9 cellular contexts compared by ENCODE assay signal in genomic region chr1:211305044-211305443, GRCh38. TPM values are rescaled to one million over a fixed set of nuclear protein-coding genes. Genes with fewer than 3 reads are reported as not detected.
DNase-seq lines count a peak whose midpoint lies in the region; ATAC-seq and TF ChIP-seq lines count a peak whose summit lies in the region.
"Had no signal": no experiment of that assay in that cellular context is flagged by ENCODE, and none has a peak within 500 bp of the region (broad histone marks: within the 10 kb centered on the region; RNA-seq: fewer than 3 reads in every experiment).

No MANE protein-coding gene starts in this region.

- peak overlapping the region; percentile 1 for H3K27ac ChIP-seq in CD4-positive, CD25-positive, alpha-beta regulatory T cell (ENCODE audit: insufficient read depth, low read length, poor library complexity, severe bottlenecking)

- no peak overlapping the region for H3K4me3 Mint-ChIP-seq in CD4-positive, CD25-positive, alpha-beta regulatory T cell
- H3K4me3 Mint-ChIP-seq in brain (no peak overlapping the region), progenitor cell of endocrine pancreas (ENCODE audit: low read depth) (no peak overlapping the region), mesothelial cell of epicardium (no peak overlapping the region)

- H3K4me3 ChIP-seq in CD4-positive, CD25-positive, alpha-beta regulatory T cell (ENCODE audit: low read depth, low read length) = no peak overlapping the region

- H3K36me3 ChIP-seq in CD4-positive, CD25-positive, alpha-beta regulatory T cell (ENCODE audit: control insufficient read depth, insufficient read depth, low read length) = peaks cover 42% of the 10 kb centered on the region

- peaks cover 29 to 56% (median 48%) of the 10 kb centered on the region in 4 donors for H3K4me1 Mint-ChIP-seq in CD4-positive, CD25-positive, alpha-beta regulatory T cell
- H3K4me1 Mint-ChIP-seq in brain (peaks cover 9% of the 10 kb centered on the region), progenitor cell of endocrine pancreas (ENCODE audit: low read depth) (no peaks in the 10 kb centered on the region), mesothelial cell of epicardium (no peaks in the 10 kb centered on the region)

- peak in 1 of 3 donors; percentile 58 for DNase-seq in CD4-positive, CD25-positive, alpha-beta regulatory T cell
- DNase-seq in progenitor cell of endocrine pancreas (ENCODE audit: low spot score, unreplicated experiment) = no peak
- no peak for DNase-seq in DMS53 (lab: John Stamatoyannopoulos, UW)
- DNase-seq in mesothelial cell of epicardium (ENCODE audit: low spot score in 2 of 2, unreplicated experiment in 2 of 2) = no peak
- no peak for DNase-seq in NCI-H2171 (lab: John Stamatoyannopoulos, UW)
- DNase-seq: left cardiac atrium had no signal

- H3K27ac Mint-ChIP-seq in CD4-positive, CD25-positive, alpha-beta regulatory T cell = peak overlapping the region; percentile 34 to 78 (median 52)
- peak overlapping the region in 3 of 5 experiments; percentile 13 to 87 (median 25) for H3K27ac Mint-ChIP-seq in brain
- H3K27ac Mint-ChIP-seq in progenitor cell of endocrine pancreas = no peak overlapping the region
- no peak overlapping the region for H3K27ac Mint-ChIP-seq in mesothelial cell of epicardium

- H3K9me3 ChIP-seq in CD4-positive, CD25-positive, alpha-beta regulatory T cell (ENCODE audit: control insufficient read depth in 2 of 2, low read length in 2 of 2) = no peaks in the 10 kb centered on the region

- H3K27me3 Mint-ChIP-seq in CD4-positive, CD25-positive, alpha-beta regulatory T cell = no peaks in the 10 kb centered on the region
- H3K27me3 Mint-ChIP-seq in brain = no peaks in the 10 kb centered on the region
- H3K27me3 Mint-ChIP-seq in progenitor cell of endocrine pancreas = no peaks in the 10 kb centered on the region
- no peaks in the 10 kb centered on the region for H3K27me3 Mint-ChIP-seq in mesothelial cell of epicardium (ENCODE audit: low read depth)

- peaks cover 8% of the 10 kb centered on the region for H3K4me1 ChIP-seq in CD4-positive, CD25-positive, alpha-beta regulatory T cell (ENCODE audit: control insufficient read depth, insufficient read depth, low read length, poor library complexity, severe bottlenecking)

- TF ChIP-seq CTCF in brain (conservative IDR thresholded peaks at IDR 0.05) (no peak), progenitor cell of endocrine pancreas (IDR thresholded peaks at IDR 0.05; ENCODE audit: unreplicated experiment) (no peak), mesothelial cell of epicardium (IDR thresholded peaks at IDR 0.05; ENCODE audit: unreplicated experiment) (no peak)

- no peaks in the 10 kb centered on the region for H3K27me3 ChIP-seq in CD4-positive, CD25-positive, alpha-beta regulatory T cell (ENCODE audit: control insufficient read depth, insufficient read depth, low read length)

- peak; percentile 62 to 64 for ATAC-seq in CD4-positive, CD25-positive, alpha-beta regulatory T cell (ENCODE audit: low read depth in 2 of 2)
- peak; percentile 98 for ATAC-seq in GM19351 (IDR thresholded peaks at IDR 0.05; ENCODE audit: unreplicated experiment)
- ATAC-seq in HG03097 (IDR thresholded peaks at IDR 0.05; ENCODE audit: low FRiP score, unreplicated experiment) = peak; percentile 86

- H3K36me3 Mint-ChIP-seq in CD4-positive, CD25-positive, alpha-beta regulatory T cell = peaks cover 37% of the 10 kb centered on the region
- peaks cover 48% of the 10 kb centered on the region for H3K36me3 Mint-ChIP-seq in brain
- H3K36me3 Mint-ChIP-seq in progenitor cell of endocrine pancreas (ENCODE audit: insufficient read depth) = peaks cover 21% of the 10 kb centered on the region
- H3K36me3 Mint-ChIP-seq in mesothelial cell of epicardium = peaks cover 32% of the 10 kb centered on the region

- no peaks in the 10 kb centered on the region for H3K9me3 Mint-ChIP-seq in CD4-positive, CD25-positive, alpha-beta regulatory T cell
- H3K9me3 Mint-ChIP-seq in brain (no peaks in the 10 kb centered on the region), progenitor cell of endocrine pancreas (ENCODE audit: low read depth) (no peaks in the 10 kb centered on the region), mesothelial cell of epicardium (no peaks in the 10 kb centered on the region)

RNA-seq across cellular contexts. Expression of gene TRAF5, which starts 21.6 kb away (rescaled TPM):
- 58.3 TPM for total RNA-seq in CD4-positive, CD25-positive, alpha-beta regulatory T cell
- 10 to 100 TPM; 34.4 to 41.7 (median 38.3) TPM for polyA plus RNA-seq in CD4-positive, CD25-positive, alpha-beta regulatory T cell
- 2.9 TPM for polyA plus RNA-seq in brain (ENCODE audit: insufficient read depth, low read depth, low replicate concordance)
- 4.5 and 7.1 TPM in 2 replicates for total RNA-seq in progenitor cell of endocrine pancreas
- 45.6 to 47.6 TPM (median 46.6 TPM) in 3 replicates for total RNA-seq in mesothelial cell of epicardium

RNA-seq across cellular contexts. Expression of gene RCOR3, which starts 45.9 kb away (rescaled TPM):
- 73.9 TPM for total RNA-seq in CD4-positive, CD25-positive, alpha-beta regulatory T cell
- 10 to 100 TPM; 22.7 to 28.5 (median 25.8) TPM for polyA plus RNA-seq in CD4-positive, CD25-positive, alpha-beta regulatory T cell
- polyA plus RNA-seq in brain (ENCODE audit: insufficient read depth, low read depth, low replicate concordance) = 19.5 TPM
- 63.0 and 64.5 TPM in 2 replicates for total RNA-seq in progenitor cell of endocrine pancreas
- total RNA-seq in mesothelial cell of epicardium = 77.8 to 78.9 TPM (median 78.7 TPM) in 3 replicates

Comparison
In these comparisons a context has a peak if more than half of its experiments do, and no peak if none do; other contexts are left out.
1. H3K27ac Mint-ChIP-seq: peak in CD4-positive, CD25-positive, alpha-beta regulatory T cell (3 of 3) and brain (3 of 5); none in progenitor cell of endocrine pancreas (single experiment) and mesothelial cell of epicardium (single experiment).
2. Peak in every context shown above with its lines, with median percentiles within 50 percentile points of each other: ATAC-seq.